Comparison of ENCODE assay signal across 1 cellular context in the genomic region with DNA sequence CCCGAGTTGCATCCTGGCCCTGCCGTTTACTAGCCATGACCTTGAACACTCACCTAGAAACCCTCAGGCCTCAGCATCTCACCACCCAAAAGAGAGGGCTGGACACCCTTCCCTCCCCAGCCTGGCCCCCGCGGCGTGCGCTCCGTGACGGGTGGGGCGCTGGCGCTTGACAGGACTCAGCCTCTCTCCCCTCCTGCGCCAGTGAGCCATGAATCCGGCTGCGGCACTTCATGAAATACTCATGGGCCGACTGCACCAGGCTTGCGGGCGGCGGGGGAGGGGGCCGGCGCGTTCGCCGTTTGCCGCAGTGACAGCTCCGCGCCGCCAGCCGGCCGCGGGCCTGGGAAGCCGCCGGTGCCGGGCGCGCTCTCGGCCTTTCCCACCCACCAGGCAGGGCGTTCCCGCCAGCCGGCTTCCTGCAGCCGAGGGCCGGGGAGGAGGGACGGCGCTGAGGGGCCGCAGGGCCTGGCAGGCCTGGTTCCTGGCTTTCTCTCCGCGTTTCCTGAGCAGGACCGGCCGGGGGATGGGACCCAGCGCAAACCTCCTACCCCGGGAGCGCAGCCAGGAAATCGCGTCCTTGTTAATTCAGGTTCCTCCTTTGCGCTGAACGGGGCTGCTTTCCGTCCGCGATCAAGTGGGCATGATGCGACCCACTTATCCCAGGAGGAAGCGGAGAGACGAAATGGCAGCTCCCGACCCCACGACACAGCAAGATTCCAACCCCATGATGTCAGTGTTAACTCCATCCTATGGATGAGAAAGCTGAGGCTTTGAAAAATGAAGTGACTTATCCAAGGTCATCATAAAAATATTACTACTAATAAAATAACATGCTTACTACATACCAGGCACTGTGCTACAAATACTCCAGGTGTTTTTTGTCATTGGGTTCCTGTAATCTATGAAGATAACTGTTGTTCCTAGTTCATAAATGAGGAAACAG.
TF ChIP-seq lines count a peak whose summit lies in the region.

No MANE protein-coding gene starts in this region.

TF ChIP-seq in K562, 482 proteins besides CTCF, POLR2A, EP300 and RAD21 (continued from another document and continues in another):
- TF ChIP-seq E2F6 (IDR thresholded peaks at IDR 0.05; ENCODE audit: borderline replicate concordance in 1 of 2, extremely low read depth in 1 of 2, insufficient read depth in 1 of 2, insufficient read length in 1 of 2, low read depth in 1 of 2, low read length in 1 of 2, poor library complexity in 1 of 2, severe bottlenecking in 1 of 2) (peak; percentile 87 to 98), NRF1 (conservative IDR thresholded peaks at IDR 0.05 in 1 of 2, IDR thresholded peaks at IDR 0.05 in 1 of 2) (peak; percentile 56 to 70; a peak in 2 of 4 replicates), ARID2 (IDR thresholded peaks at IDR 0.05) (no peak), KDM5B (IDR thresholded peaks at IDR 0.05; ENCODE audit: insufficient replicate concordance, low read depth, low read length) (peak; percentile 53), ZNF431 (CRISPR knock-in tag; IDR thresholded peaks at IDR 0.05) (peak; percentile 28; the same call in 1 of the 2 replicates), NR2C1 (IDR thresholded peaks at IDR 0.05) (no peak), NR2C1 (tag; IDR thresholded peaks at IDR 0.05) (no peak), MAFK (IDR thresholded peaks at IDR 0.05; ENCODE audit: low read length) (no peak), NR1H2 (CRISPR knock-in tag; IDR thresholded peaks at IDR 0.05) (no peak; the same call in 1 of the 2 replicates), ZKSCAN3 (CRISPR knock-in tag; IDR thresholded peaks at IDR 0.05) (no peak), ZNF232 (CRISPR knock-in tag; IDR thresholded peaks at IDR 0.05) (no peak), ZNF764 (CRISPR knock-in tag; IDR thresholded peaks at IDR 0.05; ENCODE audit: low read depth) (no peak), SRSF7 (optimal IDR thresholded peaks at IDR 0.05; ENCODE audit: low read depth, low read length) (no peak), FOXM1 (IDR thresholded peaks at IDR 0.05; ENCODE audit: low read depth) (no peak), FOXM1 (CRISPR knock-in tag; IDR thresholded peaks at IDR 0.05; ENCODE audit: low read depth) (peak; percentile 71; the same call in 1 of the 2 replicates), THAP12 (CRISPR knock-in tag; IDR thresholded peaks at IDR 0.05) (peak; percentile 31; the same call in 1 of the 2 replicates), MAZ (CRISPR knock-in tag; conservative IDR thresholded peaks at IDR 0.05 in 1 of 2, IDR thresholded peaks at IDR 0.05 in 1 of 2) (peak in 1 of 2 experiments; percentile 68; a peak in 2 of 4 replicates), RFX1 (IDR thresholded peaks at IDR 0.05) (no peak), L3MBTL2 (IDR thresholded peaks at IDR 0.05) (peak; percentile 89), NFIC (IDR thresholded peaks at IDR 0.05) (peak; percentile 30; the same call in 1 of the 2 replicates), SP1 (CRISPR knock-in tag; IDR thresholded peaks at IDR 0.05) (peak; percentile 67), POLR2G (IDR thresholded peaks at IDR 0.05; ENCODE audit: low read depth, low read length) (peak; percentile 80; the same call in 1 of the 2 replicates), ZNF668 (CRISPR knock-in tag; IDR thresholded peaks at IDR 0.05) (no peak), NFATC3 (IDR thresholded peaks at IDR 0.05) (no peak), CCAR2 (IDR thresholded peaks at IDR 0.05; ENCODE audit: low read depth, low read length) (no peak), POLR2AphosphoS2 (IDR thresholded peaks at IDR 0.05; ENCODE audit: low read length) (no peak), USF1 (CRISPR knock-in tag; IDR thresholded peaks at IDR 0.05) (no peak), FOXJ3 (CRISPR knock-in tag; IDR thresholded peaks at IDR 0.05) (no peak), MXI1 (IDR thresholded peaks at IDR 0.05; ENCODE audit: low read depth, low read length) (no peak), CBX2 (IDR thresholded peaks at IDR 0.05; ENCODE audit: insufficient read depth, low read length, poor library complexity, severe bottlenecking) (no peak), TBP (optimal IDR thresholded peaks at IDR 0.05; ENCODE audit: low read depth, low read length) (peak; percentile 14), GATAD2B (IDR thresholded peaks at IDR 0.05; ENCODE audit: borderline replicate concordance) (peak; percentile 87; the same call in 1 of the 2 replicates), ESRRB (CRISPR knock-in tag; IDR thresholded peaks at IDR 0.05; ENCODE audit: borderline replicate concordance) (no peak), FOS (IDR thresholded peaks at IDR 0.05; ENCODE audit: extremely low read depth, insufficient read length) (no peak), ADNP (tag; IDR thresholded peaks at IDR 0.05) (no peak), CHD1 (IDR thresholded peaks at IDR 0.05; ENCODE audit: low read length) (peak; percentile 82), KDM4B (IDR thresholded peaks at IDR 0.05; ENCODE audit: borderline replicate concordance in 2 of 2, low read depth in 1 of 2) (no peak), LEF1 (IDR thresholded peaks at IDR 0.05) (no peak), JUND (IDR thresholded peaks at IDR 0.05; ENCODE audit: borderline replicate concordance, low read depth, low read length) (no peak), JUND (tag; IDR thresholded peaks at IDR 0.05; ENCODE audit: borderline replicate concordance, low read depth, low read length) (no peak; the same call in 2 of the 3 replicates), RCOR1 (IDR thresholded peaks at IDR 0.05; ENCODE audit: borderline replicate concordance in 1 of 2, low read depth in 2 of 2, low read length in 2 of 2) (0 out of 4 replicates have a peak, but pooled peaks of 1 of the 2 experiments have one; percentile 18), FOSL1 (tag; conservative IDR thresholded peaks at IDR 0.05) (peak; percentile 36; the same call in 1 of the 2 replicates)
- TF ChIP-seq, protein P1, sequence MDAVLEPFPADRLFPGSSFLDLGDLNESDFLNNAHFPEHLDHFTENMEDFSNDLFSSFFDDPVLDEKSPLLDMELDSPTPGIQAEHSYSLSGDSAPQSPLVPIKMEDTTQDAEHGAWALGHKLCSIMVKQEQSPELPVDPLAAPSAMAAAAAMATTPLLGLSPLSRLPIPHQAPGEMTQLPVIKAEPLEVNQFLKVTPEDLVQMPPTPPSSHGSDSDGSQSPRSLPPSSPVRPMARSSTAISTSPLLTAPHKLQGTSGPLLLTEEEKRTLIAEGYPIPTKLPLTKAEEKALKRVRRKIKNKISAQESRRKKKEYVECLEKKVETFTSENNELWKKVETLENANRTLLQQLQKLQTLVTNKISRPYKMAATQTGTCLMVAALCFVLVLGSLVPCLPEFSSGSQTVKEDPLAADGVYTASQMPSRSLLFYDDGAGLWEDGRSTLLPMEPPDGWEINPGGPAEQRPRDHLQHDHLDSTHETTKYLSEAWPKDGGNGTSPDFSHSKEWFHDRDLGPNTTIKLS (IDR thresholded peaks at IDR 0.05; ENCODE audit: borderline replicate concordance, low read depth), result peak; percentile 50; the same call in 1 of the 2 replicates
- TF ChIP-seq, protein P2, sequence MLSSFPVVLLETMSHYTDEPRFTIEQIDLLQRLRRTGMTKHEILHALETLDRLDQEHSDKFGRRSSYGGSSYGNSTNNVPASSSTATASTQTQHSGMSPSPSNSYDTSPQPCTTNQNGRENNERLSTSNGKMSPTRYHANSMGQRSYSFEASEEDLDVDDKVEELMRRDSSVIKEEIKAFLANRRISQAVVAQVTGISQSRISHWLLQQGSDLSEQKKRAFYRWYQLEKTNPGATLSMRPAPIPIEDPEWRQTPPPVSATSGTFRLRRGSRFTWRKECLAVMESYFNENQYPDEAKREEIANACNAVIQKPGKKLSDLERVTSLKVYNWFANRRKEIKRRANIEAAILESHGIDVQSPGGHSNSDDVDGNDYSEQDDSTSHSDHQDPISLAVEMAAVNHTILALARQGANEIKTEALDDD (IDR thresholded peaks at IDR 0.05), result no peak
- TF ChIP-seq, protein P3, sequence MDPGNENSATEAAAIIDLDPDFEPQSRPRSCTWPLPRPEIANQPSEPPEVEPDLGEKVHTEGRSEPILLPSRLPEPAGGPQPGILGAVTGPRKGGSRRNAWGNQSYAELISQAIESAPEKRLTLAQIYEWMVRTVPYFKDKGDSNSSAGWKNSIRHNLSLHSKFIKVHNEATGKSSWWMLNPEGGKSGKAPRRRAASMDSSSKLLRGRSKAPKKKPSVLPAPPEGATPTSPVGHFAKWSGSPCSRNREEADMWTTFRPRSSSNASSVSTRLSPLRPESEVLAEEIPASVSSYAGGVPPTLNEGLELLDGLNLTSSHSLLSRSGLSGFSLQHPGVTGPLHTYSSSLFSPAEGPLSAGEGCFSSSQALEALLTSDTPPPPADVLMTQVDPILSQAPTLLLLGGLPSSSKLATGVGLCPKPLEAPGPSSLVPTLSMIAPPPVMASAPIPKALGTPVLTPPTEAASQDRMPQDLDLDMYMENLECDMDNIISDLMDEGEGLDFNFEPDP (CRISPR knock-in tag; IDR thresholded peaks at IDR 0.05), result no peak
- TF ChIP-seq, protein P4, sequence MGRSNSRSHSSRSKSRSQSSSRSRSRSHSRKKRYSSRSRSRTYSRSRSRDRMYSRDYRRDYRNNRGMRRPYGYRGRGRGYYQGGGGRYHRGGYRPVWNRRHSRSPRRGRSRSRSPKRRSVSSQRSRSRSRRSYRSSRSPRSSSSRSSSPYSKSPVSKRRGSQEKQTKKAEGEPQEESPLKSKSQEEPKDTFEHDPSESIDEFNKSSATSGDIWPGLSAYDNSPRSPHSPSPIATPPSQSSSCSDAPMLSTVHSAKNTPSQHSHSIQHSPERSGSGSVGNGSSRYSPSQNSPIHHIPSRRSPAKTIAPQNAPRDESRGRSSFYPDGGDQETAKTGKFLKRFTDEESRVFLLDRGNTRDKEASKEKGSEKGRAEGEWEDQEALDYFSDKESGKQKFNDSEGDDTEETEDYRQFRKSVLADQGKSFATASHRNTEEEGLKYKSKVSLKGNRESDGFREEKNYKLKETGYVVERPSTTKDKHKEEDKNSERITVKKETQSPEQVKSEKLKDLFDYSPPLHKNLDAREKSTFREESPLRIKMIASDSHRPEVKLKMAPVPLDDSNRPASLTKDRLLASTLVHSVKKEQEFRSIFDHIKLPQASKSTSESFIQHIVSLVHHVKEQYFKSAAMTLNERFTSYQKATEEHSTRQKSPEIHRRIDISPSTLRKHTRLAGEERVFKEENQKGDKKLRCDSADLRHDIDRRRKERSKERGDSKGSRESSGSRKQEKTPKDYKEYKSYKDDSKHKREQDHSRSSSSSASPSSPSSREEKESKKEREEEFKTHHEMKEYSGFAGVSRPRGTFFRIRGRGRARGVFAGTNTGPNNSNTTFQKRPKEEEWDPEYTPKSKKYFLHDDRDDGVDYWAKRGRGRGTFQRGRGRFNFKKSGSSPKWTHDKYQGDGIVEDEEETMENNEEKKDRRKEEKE (IDR thresholded peaks at IDR 0.05; ENCODE audit: borderline replicate concordance in 1 of 2, control insufficient read depth in 1 of 2, low read depth in 2 of 2, low read length in 1 of 2), result no peak
- TF ChIP-seq, protein P5, sequence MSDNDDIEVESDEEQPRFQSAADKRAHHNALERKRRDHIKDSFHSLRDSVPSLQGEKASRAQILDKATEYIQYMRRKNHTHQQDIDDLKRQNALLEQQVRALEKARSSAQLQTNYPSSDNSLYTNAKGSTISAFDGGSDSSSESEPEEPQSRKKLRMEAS (CRISPR knock-in tag; IDR thresholded peaks at IDR 0.05), result 0 out of 2 replicates have a peak, but pooled peaks have one; percentile 23
- TF ChIP-seq, protein P6, sequence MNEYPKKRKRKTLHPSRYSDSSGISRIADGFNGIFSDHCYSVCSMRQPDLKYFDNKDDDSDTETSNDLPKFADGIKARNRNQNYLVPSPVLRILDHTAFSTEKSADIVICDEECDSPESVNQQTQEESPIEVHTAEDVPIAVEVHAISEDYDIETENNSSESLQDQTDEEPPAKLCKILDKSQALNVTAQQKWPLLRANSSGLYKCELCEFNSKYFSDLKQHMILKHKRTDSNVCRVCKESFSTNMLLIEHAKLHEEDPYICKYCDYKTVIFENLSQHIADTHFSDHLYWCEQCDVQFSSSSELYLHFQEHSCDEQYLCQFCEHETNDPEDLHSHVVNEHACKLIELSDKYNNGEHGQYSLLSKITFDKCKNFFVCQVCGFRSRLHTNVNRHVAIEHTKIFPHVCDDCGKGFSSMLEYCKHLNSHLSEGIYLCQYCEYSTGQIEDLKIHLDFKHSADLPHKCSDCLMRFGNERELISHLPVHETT (CRISPR knock-in tag; conservative IDR thresholded peaks at IDR 0.05 in 1 of 2, IDR thresholded peaks at IDR 0.05 in 1 of 2), result no peak
